14 cellular contexts compared by ENCODE assay signal in the genomic region with DNA sequence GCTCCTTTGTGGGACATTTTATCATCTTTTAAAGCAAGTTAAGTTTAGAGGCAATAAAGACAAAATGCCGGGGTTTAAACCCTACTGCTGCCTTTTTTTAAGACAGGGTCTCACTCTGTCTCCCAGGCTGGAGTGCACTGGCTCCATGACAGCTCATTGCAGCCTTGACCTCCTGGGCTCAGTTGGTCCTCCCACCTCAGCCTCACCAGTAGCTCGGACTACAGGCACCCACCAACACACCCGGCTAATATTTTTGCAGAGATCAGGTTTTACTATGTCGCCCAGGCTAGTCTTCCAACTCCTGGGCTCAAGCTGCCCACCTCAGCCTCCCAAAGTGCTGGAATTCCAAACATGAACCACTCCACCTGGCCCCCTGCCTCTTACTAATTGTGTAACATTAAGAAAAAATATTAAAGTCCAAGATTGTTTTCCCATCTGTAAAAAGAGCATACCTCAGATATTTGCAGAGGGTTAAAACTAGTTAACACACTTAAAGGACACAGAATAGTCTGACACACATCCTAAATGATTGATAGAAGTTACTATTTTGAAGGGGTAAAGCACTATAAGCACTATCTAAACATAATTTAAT. TPM values are rescaled to one million over a fixed set of nuclear protein-coding genes. Genes with fewer than 3 reads are reported as not detected.
DNase-seq lines count a peak whose midpoint lies in the region; TF ChIP-seq lines count a peak whose summit lies in the region.
"Had no signal": no experiment of that assay in that cellular context is flagged by ENCODE, and none has a peak within 500 bp of the region (broad histone marks: within the 10 kb centered on the region; RNA-seq: fewer than 3 reads in every experiment).

No MANE protein-coding gene starts in this region.

- no peak overlapping the region for H3K4me3 ChIP-seq in mammary epithelial cell (replicated peaks in 1 of 3; ENCODE audit: insufficient read depth in 1 of 3, low read depth in 2 of 3, low read length in 3 of 3)
- no peak overlapping the region for H3K4me3 ChIP-seq in SU-DHL-6 (ENCODE audit: insufficient read depth, low read length, poor library complexity, severe bottlenecking)
- no peak overlapping the region for H3K4me3 ChIP-seq in fibroblast of lung (replicated peaks in 1 of 4; ENCODE audit: control extremely low read depth in 1 of 4, insufficient read depth in 1 of 4, low read depth in 3 of 4, low read length in 4 of 4)
- H3K4me3 ChIP-seq: sigmoid colon had no signal

- no peak overlapping the region for H3K9ac ChIP-seq in mammary epithelial cell (ENCODE audit: insufficient read depth, low read length)
- H3K9ac ChIP-seq in SU-DHL-6 (ENCODE audit: low read length) = no peak overlapping the region
- no peak overlapping the region for H3K9ac ChIP-seq in fibroblast of lung (ENCODE audit: insufficient read depth, low read length)
- H3K9ac ChIP-seq: KMS-11 had no signal

- no peaks in the 10 kb centered on the region for H3K9me3 ChIP-seq in mammary epithelial cell (replicated peaks; ENCODE audit: insufficient read depth, low read length)
- no peaks in the 10 kb centered on the region for H3K9me3 ChIP-seq in SU-DHL-6 (ENCODE audit: insufficient read depth, low read length)
- no peaks in the 10 kb centered on the region for H3K9me3 ChIP-seq in fibroblast of lung (ENCODE audit: control insufficient read depth, insufficient read depth, low read depth, low read length)
- H3K9me3 ChIP-seq: sigmoid colon had no signal

- H3K4me1 Mint-ChIP-seq in MCF 10A (ENCODE audit: insufficient read depth, unreplicated experiment) (peaks cover 46% of the 10 kb centered on the region), type B pancreatic cell (ENCODE audit: unreplicated experiment) (peaks cover 48% of the 10 kb centered on the region)

- WGBS in mammary epithelial cell (ENCODE audit: low coverage, missing lambda C conversion rate) = 7% methylated on average over 3 of the region's 4 CpGs

- DNase-seq in mammary epithelial cell (no peak), MCF 10A (ENCODE audit: unreplicated experiment) (no peak), fibroblast of lung (ENCODE audit: low read depth in 2 of 2) (no peak), type B pancreatic cell (ENCODE audit: extremely low spot score, unreplicated experiment) (no peak), NCI-H146 treated with DMSO at 0.1 percent for 48 hours (lab: John Stamatoyannopoulos, UW; ENCODE audit: unreplicated experiment) (no peak), NCI-H524 (lab: John Stamatoyannopoulos, UW) (no peak), medulla oblongata (ENCODE audit: extremely low spot score) (no peak)
- DNase-seq: effector CD8-positive, alpha-beta T cell; NCI-H146; NCI-H510A; sigmoid colon; stimulated activated naive CD4-positive, alpha-beta T cell treated with Interleukin-2 at 50 U/mL for 16 hours had no signal

- POLR2A ChIA-PET in MCF 10A (lab: Yijun Ruan, JAX) = interaction anchor here (1.4 kb wide), 1 partner anchor 67 kb away, joined by 3 read pairs; no protein-coding TSS in a partner anchor

- dilution Hi-C loops in mammary epithelial cell (cut with HindIII; ENCODE audit: low sequenced_read_pairs) = no loop called here

- H3K79me2 ChIP-seq in mammary epithelial cell (ENCODE audit: insufficient read depth, low read length) (peaks cover 99% of the 10 kb centered on the region), SU-DHL-6 (ENCODE audit: insufficient read depth, low read length) (peaks cover 99% of the 10 kb centered on the region), fibroblast of lung (ENCODE audit: control insufficient read depth, insufficient read depth, low read length) (peaks cover 100% of the 10 kb centered on the region)

- TF ChIP-seq CTCF in mammary epithelial cell (conservative IDR thresholded peaks at IDR 0.05 in 1 of 2, IDR thresholded peaks at IDR 0.05 in 1 of 2; ENCODE audit: extremely low read depth in 1 of 2, insufficient read depth in 1 of 2, low read depth in 1 of 2, low read length in 2 of 2) = no peak
- no peak for TF ChIP-seq CTCF in MCF 10A (IDR thresholded peaks at IDR 0.05; ENCODE audit: unreplicated experiment)
- TF ChIP-seq CTCF in SU-DHL-6 (IDR thresholded peaks at IDR 0.05; ENCODE audit: insufficient read depth, low read length, poor library complexity, severe bottlenecking) = no peak
- no peak for TF ChIP-seq CTCF in fibroblast of lung (conservative IDR thresholded peaks at IDR 0.05 in 1 of 2, IDR thresholded peaks at IDR 0.05 in 1 of 2; ENCODE audit: low read depth in 1 of 2, low read length in 2 of 2)
- no peak for TF ChIP-seq CTCF in type B pancreatic cell (conservative IDR thresholded peaks at IDR 0.05)

- BruUV-seq in mammary epithelial cell (replicated peaks; lab: Mats Ljungman, UMichigan) (no TSS peak), MCF 10A (replicated peaks; lab: Mats Ljungman, UMichigan) (no TSS peak)

- H3K27me3 ChIP-seq in mammary epithelial cell (ENCODE audit: insufficient read depth, low read length) = no peaks in the 10 kb centered on the region
- no peaks in the 10 kb centered on the region for H3K27me3 ChIP-seq in SU-DHL-6 (ENCODE audit: low read length)
- H3K27me3 ChIP-seq in fibroblast of lung (ENCODE audit: control insufficient read depth, insufficient read depth, low read length) = no peaks in the 10 kb centered on the region
- H3K27me3 ChIP-seq: sigmoid colon had no signal

- no peak overlapping the region for H3K27ac Mint-ChIP-seq in MCF 10A (ENCODE audit: low read depth, unreplicated experiment)
- peak overlapping the region; percentile 31 for H3K27ac Mint-ChIP-seq in type B pancreatic cell

- no peak overlapping the region for H3K4me3 Mint-ChIP-seq in MCF 10A (ENCODE audit: unreplicated experiment)
- H3K4me3 Mint-ChIP-seq in type B pancreatic cell = no peak overlapping the region

- peaks cover 9% of the 10 kb centered on the region for H3K36me3 ChIP-seq in mammary epithelial cell (ENCODE audit: insufficient read depth, low read length)
- peaks cover 34% of the 10 kb centered on the region; the same call in 1 of the 2 replicates for H3K36me3 ChIP-seq in SU-DHL-6 (ENCODE audit: low read length)
- peaks cover 3% of the 10 kb centered on the region for H3K36me3 ChIP-seq in fibroblast of lung (ENCODE audit: control insufficient read depth, insufficient read depth, low read length)

- in situ Hi-C loops in mammary epithelial cell (cut with MboI; ENCODE audit: low sequenced_read_pairs in 2 of 2) = no loop called here

- CTCF ChIA-PET in mammary epithelial cell (lab: Charles Lee; ENCODE audit: low non-redundant PET) = no interaction called here
- CTCF ChIA-PET in MCF 10A (lab: Yijun Ruan, JAX) = interaction anchor here (1.0 kb wide), 1 partner anchor 9 kb away, joined by 3 read pairs; no protein-coding TSS in a partner anchor

- H3K27me3 Mint-ChIP-seq in MCF 10A (ENCODE audit: insufficient read depth, unreplicated experiment) = no peaks in the 10 kb centered on the region
- no peaks in the 10 kb centered on the region for H3K27me3 Mint-ChIP-seq in type B pancreatic cell

- H3K36me3 Mint-ChIP-seq in MCF 10A (ENCODE audit: insufficient read depth, unreplicated experiment) = peaks cover 49% of the 10 kb centered on the region
- H3K36me3 Mint-ChIP-seq in type B pancreatic cell = peaks cover 16% of the 10 kb centered on the region

- peaks cover 48% of the 10 kb centered on the region for H4K20me1 ChIP-seq in mammary epithelial cell (ENCODE audit: insufficient read depth, low read length)
- peaks cover 51% of the 10 kb centered on the region for H4K20me1 ChIP-seq in SU-DHL-6 (ENCODE audit: low read depth, low read length)
- H4K20me1 ChIP-seq in fibroblast of lung (ENCODE audit: control insufficient read depth, extremely low read depth, insufficient read depth, low read length) = peaks cover 13% of the 10 kb centered on the region

- H3F3A ChIP-seq in SU-DHL-6 (ENCODE audit: insufficient read depth) = peaks cover 17% of the 10 kb centered on the region

- H3K9me3 Mint-ChIP-seq in MCF 10A (ENCODE audit: unreplicated experiment) (no peaks in the 10 kb centered on the region), type B pancreatic cell (no peaks in the 10 kb centered on the region)

- H3K9me2 ChIP-seq in SU-DHL-6 (replicated peaks; ENCODE audit: insufficient read depth, low read length) = no peaks in the 10 kb centered on the region

- intact Hi-C loops in mammary epithelial cell (cut with micrococcal nuclease) (no loop called here), MCF 10A (cut with micrococcal nuclease) (no loop called here)

- no peak overlapping the region for H3K27ac ChIP-seq in mammary epithelial cell (ENCODE audit: insufficient read depth, low read depth, low read length)
- no peak overlapping the region for H3K27ac ChIP-seq in SU-DHL-6 (ENCODE audit: low read depth, low read length)
- H3K27ac ChIP-seq in fibroblast of lung (ENCODE audit: insufficient read depth, low read length) = no peak overlapping the region
- H3K27ac ChIP-seq: KMS-11 had no signal

- peak overlapping the region; percentile 35 for H3K4me2 ChIP-seq in mammary epithelial cell (ENCODE audit: insufficient read depth, low read depth, low read length)
- H3K4me2 ChIP-seq in SU-DHL-6 (ENCODE audit: low read depth, low read length, poor library complexity, severe bottlenecking) = peak overlapping the region; percentile 5
- peak overlapping the region; percentile 33 for H3K4me2 ChIP-seq in fibroblast of lung (ENCODE audit: extremely low read depth, insufficient read depth, low read length)
- H3K4me2 ChIP-seq: KMS-11 had no signal

- H2AFZ ChIP-seq in mammary epithelial cell (ENCODE audit: low read depth, low read length) = no peak overlapping the region
- H2AFZ ChIP-seq in SU-DHL-6 (ENCODE audit: low read depth, low read length, severe bottlenecking) = no peak overlapping the region
- no peak overlapping the region for H2AFZ ChIP-seq in fibroblast of lung (ENCODE audit: low read length)

- H3K4me1 ChIP-seq in mammary epithelial cell (ENCODE audit: insufficient read depth, low read length) (peaks cover 17% of the 10 kb centered on the region), fibroblast of lung (ENCODE audit: control insufficient read depth, extremely low read depth, insufficient read depth, low read length) (peaks cover 2% of the 10 kb centered on the region)

RNA-seq across cellular contexts. Expression of a gene that starts 9.8 kb away (rescaled TPM):
- total RNA-seq in mammary epithelial cell = 100 to 1,000 TPM in 1 of 2 donors, 10 to 100 TPM in 1; 13.5 to 251 TPM
- 42.5 TPM for polyA plus RNA-seq in mammary epithelial cell
- 32.3 TPM for polyA minus RNA-seq in mammary epithelial cell
- 190 and 308 TPM in 2 replicates for total RNA-seq in MCF 10A (2022)
- 20.8 and 24.1 TPM in 2 replicates for total RNA-seq in fibroblast of lung
- 58.6 and 79.8 TPM in 2 replicates for polyA plus RNA-seq in fibroblast of lung
- polyA plus RNA-seq in fibroblast of lung (2012) = 248 and 327 TPM in 2 replicates
- 6.3 and 9.4 TPM in 2 replicates for polyA minus RNA-seq in fibroblast of lung (ENCODE audit: low replicate concordance)
- total RNA-seq in type B pancreatic cell (ENCODE audit: low replicate concordance) = 225 and 367 TPM in 2 replicates
